Comparison of ENCODE assay signal across 20 cellular contexts in genomic region chr17:69879576-69879975, GRCh38.
"Had no signal": no experiment of that assay in that cellular context is flagged by ENCODE, and none has a peak within 500 bp of the region (broad histone marks: within the 10 kb centered on the region; RNA-seq: fewer than 3 reads in every experiment).

No MANE protein-coding gene starts in this region.

- H3K9me3 ChIP-seq: MG63, SJSA1 had no signal

- H3K27me3 Mint-ChIP-seq: IgD-negative memory B cell had no signal

- H3K27ac Mint-ChIP-seq: IgD-negative memory B cell had no signal

- H3K4me1 Mint-ChIP-seq: IgD-negative memory B cell had no signal

- H3K36me3 ChIP-seq: MG63, SJSA1 had no signal

- H3K27me3 ChIP-seq: MG63, SJSA1 had no signal

- H3K27ac ChIP-seq: SJSA1, SK-N-MC had no signal

- H3K36me3 Mint-ChIP-seq: IgD-negative memory B cell had no signal

- H3K4me3 Mint-ChIP-seq: IgD-negative memory B cell had no signal

- DNase-seq: KBM-7, MG63, NCI-H1092, NCI-H1105 treated with DMSO at 0.1 percent for 48 hours, NCI-H1417 treated with DMSO at 0.1 percent for 48 hours, NCI-H187, NCI-H2029, NCI-H2081 treated with DMSO at 0.1 percent for 48 hours, NCI-H2171, NCI-H226, NCI-H446, NCI-H510A, NCI-H524 treated with DMSO at 0.1 percent for 48 hours, NCI-H774, Right ventricle myocardium superior, RPMI8226, SIG-M5 had no signal

- H3K4me3 ChIP-seq: MG63, SJSA1, SK-N-MC had no signal
